ENCODE assay signal across 17 cellular contexts in the genomic region with DNA sequence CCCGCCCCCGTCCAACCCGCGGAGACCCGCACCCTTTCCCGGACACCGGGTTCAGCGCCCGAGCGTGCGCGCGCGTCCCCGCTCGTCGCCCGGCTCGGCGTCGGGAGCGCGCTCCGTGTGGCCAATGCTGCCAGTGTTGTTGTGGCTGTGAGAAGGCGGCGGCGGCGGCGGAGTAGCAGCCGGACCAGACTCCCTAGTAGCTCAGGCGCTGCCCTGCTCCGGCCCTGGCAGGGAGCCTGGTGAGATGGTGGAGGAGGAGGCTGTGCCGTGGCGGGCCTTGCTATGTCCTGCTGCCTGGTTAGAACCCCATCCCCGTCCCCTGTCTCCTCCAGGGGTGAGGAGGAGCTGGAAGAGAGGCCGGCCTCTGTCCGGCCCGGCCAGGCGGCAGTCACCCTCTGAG.
A peak's percentile ranks its signal among the peaks of the same experiment; 100 is the strongest.
DNase-seq lines count a peak whose midpoint lies in the region; ATAC-seq and TF ChIP-seq lines count a peak whose summit lies in the region.
"Had no signal": no experiment of that assay in that cellular context is flagged by ENCODE, and none has a peak within 500 bp of the region (broad histone marks: within the 10 kb centered on the region; RNA-seq: fewer than 3 reads in every experiment).

No MANE protein-coding gene starts in this region.

- no peaks in the 10 kb centered on the region for H4K20me1 ChIP-seq in SK-N-SH (ENCODE audit: insufficient read depth)
- H4K20me1 ChIP-seq: BLaER1 treated with 17β-estradiol and CSF1 and Interleukin-3, amounts not matched to agents 10 nM and 100 nM had no signal

- POLR2A ChIA-PET in SK-N-SH (lab: Yijun Ruan, JAX) = no interaction called here

- peak; percentile 31 for DNase-seq in SK-N-SH
- DNase-seq in GM20000 (ENCODE audit: low spot score) = peak; percentile 7
- DNase-seq in NT2/D1 (ENCODE audit: low read depth, low spot score) = peak; percentile 39
- DNase-seq in NCI-H146 (lab: John Stamatoyannopoulos, UW) = no peak
- DNase-seq: 8988T; AML-193; Calu3; CD4-positive, CD25-positive, alpha-beta regulatory T cell; DMS 273 treated with DMSO at 0.1 percent for 48 hours; DMS79; GDM1 had no signal

- H3K79me2 ChIP-seq in SK-N-SH (ENCODE audit: insufficient read depth) = no peaks in the 10 kb centered on the region

- H3K9ac ChIP-seq in SK-N-SH (no peak overlapping the region), NT2/D1 (ENCODE audit: insufficient read length, low read depth) (peak overlapping the region; percentile 56)
- H3K9ac ChIP-seq: BLaER1 treated with 17β-estradiol and CSF1 and Interleukin-3, amounts not matched to agents 10 nM and 100 nM; KMS-11 had no signal

- CTCF ChIA-PET in SK-N-SH (lab: Yijun Ruan, JAX) = no interaction called here

- no peak for TF ChIP-seq RAD21 in SK-N-SH (IDR thresholded peaks at IDR 0.05; ENCODE audit: low read length)

- H3K9me2 ChIP-seq in SK-N-SH = no peaks in the 10 kb centered on the region

- H3K27ac ChIP-seq in SK-N-SH (ENCODE audit: low read depth in 2 of 2, low read length in 1 of 2) = no peak overlapping the region
- H3K27ac ChIP-seq: BLaER1 treated with 17β-estradiol and CSF1 and Interleukin-3, amounts not matched to agents 10 nM and 100 nM; KMS-11 had no signal

- 34% methylated on average over 24 of the region's 39 CpGs for WGBS in SK-N-SH (ENCODE audit: low lambda C conversion rate)

- no peaks in the 10 kb centered on the region for H3K36me3 ChIP-seq in SK-N-SH (replicated peaks in 1 of 2; ENCODE audit: control insufficient read depth in 1 of 2, insufficient read depth in 2 of 2, low read length in 1 of 2)
- H3K36me3 ChIP-seq in NT2/D1 (ENCODE audit: insufficient read depth, insufficient read length, low read length) = no peaks in the 10 kb centered on the region
- H3K36me3 ChIP-seq: BLaER1 treated with 17β-estradiol and CSF1 and Interleukin-3, amounts not matched to agents 10 nM and 100 nM had no signal

- H2AFZ ChIP-seq in SK-N-SH (ENCODE audit: low read depth) = peak overlapping the region; percentile 51; the same call in 1 of the 2 replicates

- H3K9me3 ChIP-seq in SK-N-SH (no peaks in the 10 kb centered on the region), NT2/D1 (ENCODE audit: insufficient read depth, low read length) (no peaks in the 10 kb centered on the region)

- H3K4me3 ChIP-seq in SK-N-SH (ENCODE audit: low read depth in 2 of 2, low read length in 1 of 2) = peak overlapping the region; percentile 35 to 48
- peak overlapping the region; percentile 40 for H3K4me3 ChIP-seq in NT2/D1 (ENCODE audit: insufficient read length, low read depth)
- H3K4me3 ChIP-seq: BLaER1 treated with 17β-estradiol and CSF1 and Interleukin-3, amounts not matched to agents 10 nM and 100 nM had no signal

- TF ChIP-seq EP300 in SK-N-SH (IDR thresholded peaks at IDR 0.05; ENCODE audit: borderline replicate concordance in 1 of 2, low read depth in 1 of 2, low read length in 1 of 2) = no peak

- no peaks in the 10 kb centered on the region for H3K27me3 ChIP-seq in SK-N-SH (ENCODE audit: insufficient read depth)
- H3K27me3 ChIP-seq in NT2/D1 (ENCODE audit: insufficient read depth, insufficient read length) = no peaks in the 10 kb centered on the region
- H3K27me3 ChIP-seq: BLaER1 treated with 17β-estradiol and CSF1 and Interleukin-3, amounts not matched to agents 10 nM and 100 nM had no signal

- no peaks in the 10 kb centered on the region for H3K4me1 ChIP-seq in SK-N-SH (ENCODE audit: control insufficient read depth in 1 of 2, insufficient read depth in 2 of 2, low read depth in 1 of 2, low read length in 1 of 2)
- no peaks in the 10 kb centered on the region for H3K4me1 ChIP-seq in NT2/D1 (ENCODE audit: insufficient read depth, insufficient read length)
- H3K4me1 ChIP-seq: BLaER1 treated with 17β-estradiol and CSF1 and Interleukin-3, amounts not matched to agents 10 nM and 100 nM had no signal

- H3K4me2 ChIP-seq in SK-N-SH = peak overlapping the region; percentile 41
- H3K4me2 ChIP-seq: BLaER1 treated with 17β-estradiol and CSF1 and Interleukin-3, amounts not matched to agents 10 nM and 100 nM; KMS-11 had no signal

- ATAC-seq in SK-N-SH treated with all-trans-retinoic acid at 6 μM for 48 hours (no peak), GM18858 (IDR thresholded peaks at IDR 0.05; ENCODE audit: unreplicated experiment) (no peak), GM18909 (IDR thresholded peaks at IDR 0.05; ENCODE audit: poor library complexity, unreplicated experiment) (no peak)
- ATAC-seq: HCT116 had no signal

- TF ChIP-seq CTCF in SK-N-SH (IDR thresholded peaks at IDR 0.05) = no peak
- no peak for TF ChIP-seq CTCF in GM20000 (IDR thresholded peaks at IDR 0.05; ENCODE audit: extremely low read depth, missing control alignments)

- no peaks in the 10 kb centered on the region for H3F3A ChIP-seq in SK-N-SH (replicated peaks; ENCODE audit: insufficient read depth)

TF ChIP-seq in SK-N-SH, 30 proteins besides CTCF, POLR2A, EP300 and RAD21:
- TF ChIP-seq NRF1 (IDR thresholded peaks at IDR 0.05; ENCODE audit: low read depth, low read length) (no peak), YY1 (IDR thresholded peaks at IDR 0.05; ENCODE audit: low read depth) (no peak), TAF1 (IDR thresholded peaks at IDR 0.05; ENCODE audit: borderline replicate concordance, low read depth, low read length) (no peak), GATA2 (CRISPR knock-in tag; IDR thresholded peaks at IDR 0.05) (no peak), JUND (IDR thresholded peaks at IDR 0.05) (no peak), EZH2phosphoT487 (IDR thresholded peaks at IDR 0.05; ENCODE audit: borderline replicate concordance, low read depth) (no peak), FOXJ3 (CRISPR knock-in tag; IDR thresholded peaks at IDR 0.05) (no peak), TEAD4 (IDR thresholded peaks at IDR 0.05; ENCODE audit: borderline replicate concordance, insufficient read depth) (no peak), ELF1 (IDR thresholded peaks at IDR 0.05) (no peak), FOXM1 (IDR thresholded peaks at IDR 0.05; ENCODE audit: low read depth) (no peak), TCF12 (IDR thresholded peaks at IDR 0.05) (no peak)
- TF ChIP-seq, protein P1, sequence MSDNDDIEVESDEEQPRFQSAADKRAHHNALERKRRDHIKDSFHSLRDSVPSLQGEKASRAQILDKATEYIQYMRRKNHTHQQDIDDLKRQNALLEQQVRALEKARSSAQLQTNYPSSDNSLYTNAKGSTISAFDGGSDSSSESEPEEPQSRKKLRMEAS (IDR thresholded peaks at IDR 0.05; ENCODE audit: low read depth) = no peak

TF ChIP-seq in SK-N-SH treated with all-trans-retinoic acid at 6 μM for 48 hours, 23 proteins besides CTCF, POLR2A, EP300 and RAD21:
- TF ChIP-seq ZFP30 (CRISPR knock-in tag; IDR thresholded peaks at IDR 0.05) (no peak), ESRRG (CRISPR knock-in tag; IDR thresholded peaks at IDR 0.05) (no peak), OSR1 (CRISPR knock-in tag; IDR thresholded peaks at IDR 0.05) (no peak), CSDC2 (CRISPR knock-in tag; IDR thresholded peaks at IDR 0.05) (no peak), ZNF8 (CRISPR knock-in tag; IDR thresholded peaks at IDR 0.05) (no peak), SNAI2 (CRISPR knock-in tag; IDR thresholded peaks at IDR 0.05) (no peak), ZFP3 (CRISPR knock-in tag; IDR thresholded peaks at IDR 0.05) (no peak), TCF4 (CRISPR knock-in tag; IDR thresholded peaks at IDR 0.05; ENCODE audit: borderline replicate concordance) (no peak), ARNTL (CRISPR knock-in tag; IDR thresholded peaks at IDR 0.05; ENCODE audit: borderline replicate concordance, low read depth) (no peak), RARB (CRISPR knock-in tag; IDR thresholded peaks at IDR 0.05) (no peak), TOX (CRISPR knock-in tag; IDR thresholded peaks at IDR 0.05; ENCODE audit: borderline replicate concordance) (no peak), ZNF565 (CRISPR knock-in tag; conservative IDR thresholded peaks at IDR 0.05; ENCODE audit: low read depth) (no peak), ISL1 (CRISPR knock-in tag; IDR thresholded peaks at IDR 0.05) (no peak)
- TF ChIP-seq, protein P2, sequence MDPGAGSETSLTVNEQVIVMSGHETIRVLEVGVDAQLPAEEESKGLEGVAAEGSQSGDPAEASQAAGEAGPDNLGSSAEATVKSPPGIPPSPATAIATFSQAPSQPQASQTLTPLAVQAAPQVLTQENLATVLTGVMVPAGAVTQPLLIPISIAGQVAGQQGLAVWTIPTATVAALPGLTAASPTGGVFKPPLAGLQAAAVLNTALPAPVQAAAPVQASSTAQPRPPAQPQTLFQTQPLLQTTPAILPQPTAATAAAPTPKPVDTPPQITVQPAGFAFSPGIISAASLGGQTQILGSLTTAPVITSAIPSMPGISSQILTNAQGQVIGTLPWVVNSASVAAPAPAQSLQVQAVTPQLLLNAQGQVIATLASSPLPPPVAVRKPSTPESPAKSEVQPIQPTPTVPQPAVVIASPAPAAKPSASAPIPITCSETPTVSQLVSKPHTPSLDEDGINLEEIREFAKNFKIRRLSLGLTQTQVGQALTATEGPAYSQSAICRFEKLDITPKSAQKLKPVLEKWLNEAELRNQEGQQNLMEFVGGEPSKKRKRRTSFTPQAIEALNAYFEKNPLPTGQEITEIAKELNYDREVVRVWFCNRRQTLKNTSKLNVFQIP (CRISPR knock-in tag; IDR thresholded peaks at IDR 0.05; ENCODE audit: borderline replicate concordance, low read depth) = no peak
- TF ChIP-seq, protein P3, sequence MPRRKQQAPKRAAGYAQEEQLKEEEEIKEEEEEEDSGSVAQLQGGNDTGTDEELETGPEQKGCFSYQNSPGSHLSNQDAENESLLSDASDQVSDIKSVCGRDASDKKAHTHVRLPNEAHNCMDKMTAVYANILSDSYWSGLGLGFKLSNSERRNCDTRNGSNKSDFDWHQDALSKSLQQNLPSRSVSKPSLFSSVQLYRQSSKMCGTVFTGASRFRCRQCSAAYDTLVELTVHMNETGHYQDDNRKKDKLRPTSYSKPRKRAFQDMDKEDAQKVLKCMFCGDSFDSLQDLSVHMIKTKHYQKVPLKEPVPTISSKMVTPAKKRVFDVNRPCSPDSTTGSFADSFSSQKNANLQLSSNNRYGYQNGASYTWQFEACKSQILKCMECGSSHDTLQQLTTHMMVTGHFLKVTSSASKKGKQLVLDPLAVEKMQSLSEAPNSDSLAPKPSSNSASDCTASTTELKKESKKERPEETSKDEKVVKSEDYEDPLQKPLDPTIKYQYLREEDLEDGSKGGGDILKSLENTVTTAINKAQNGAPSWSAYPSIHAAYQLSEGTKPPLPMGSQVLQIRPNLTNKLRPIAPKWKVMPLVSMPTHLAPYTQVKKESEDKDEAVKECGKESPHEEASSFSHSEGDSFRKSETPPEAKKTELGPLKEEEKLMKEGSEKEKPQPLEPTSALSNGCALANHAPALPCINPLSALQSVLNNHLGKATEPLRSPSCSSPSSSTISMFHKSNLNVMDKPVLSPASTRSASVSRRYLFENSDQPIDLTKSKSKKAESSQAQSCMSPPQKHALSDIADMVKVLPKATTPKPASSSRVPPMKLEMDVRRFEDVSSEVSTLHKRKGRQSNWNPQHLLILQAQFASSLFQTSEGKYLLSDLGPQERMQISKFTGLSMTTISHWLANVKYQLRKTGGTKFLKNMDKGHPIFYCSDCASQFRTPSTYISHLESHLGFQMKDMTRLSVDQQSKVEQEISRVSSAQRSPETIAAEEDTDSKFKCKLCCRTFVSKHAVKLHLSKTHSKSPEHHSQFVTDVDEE (CRISPR knock-in tag; IDR thresholded peaks at IDR 0.05) = no peak
